ENCODE assay signal across 10 cellular contexts in the genomic region with DNA sequence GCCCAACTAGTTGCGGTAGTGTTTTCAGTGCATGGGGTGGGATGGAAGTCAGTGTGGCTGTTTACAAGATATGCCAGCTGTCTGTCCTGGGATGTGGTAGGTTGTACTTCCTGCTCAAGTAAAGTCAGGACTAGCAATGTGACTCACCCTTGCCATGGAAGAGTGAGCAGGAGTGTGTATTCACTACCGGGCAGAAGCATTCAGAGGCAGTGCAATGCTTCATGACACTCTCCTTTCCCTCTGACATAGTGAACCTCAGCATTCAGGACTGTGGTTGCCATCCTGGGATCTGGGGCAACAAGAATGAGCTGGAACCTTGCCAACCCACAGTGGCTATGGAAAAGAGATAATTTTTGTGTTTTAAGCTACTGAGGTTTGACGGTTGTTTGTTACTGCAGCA.
DNase-seq lines count a peak whose midpoint lies in the region; ATAC-seq and TF ChIP-seq lines count a peak whose summit lies in the region.
"Had no signal": no experiment of that assay in that cellular context is flagged by ENCODE, and none has a peak within 500 bp of the region (broad histone marks: within the 10 kb centered on the region; RNA-seq: fewer than 3 reads in every experiment).

No MANE protein-coding gene starts in this region.

- DNase-seq in EH (ENCODE audit: low read depth): peak; percentile 50
- peak; percentile 44 for DNase-seq in IMR-90
- DNase-seq in fibroblast of villous mesenchyme (ENCODE audit: low read depth): peak; percentile 30
- DNase-seq in activated T-helper 1 cell treated with anti-CD3 and anti-CD28 coated beads, Interleukin-12 subunit alpha, Interleukin-12 subunit beta, Interleukin-2, Interleukin-4 antibody, amounts not matched to agents 30 ng/mL and 10 ng/mL and 1 ng/mL, durations not matched to agents 14 hours and 24 hours and 36 hours (ENCODE audit: low spot score): no peak
- no peak for DNase-seq in NOMO-1 (lab: John Stamatoyannopoulos, UW; ENCODE audit: unreplicated experiment in 2 of 2)
- no peak for DNase-seq in activated CD8-positive, alpha-beta T cell treated with anti-CD3 and anti-CD28 coated beads, Interleukin-2, amount 10 ng/mL, durations not matched to agents 7 days and 5 days
- DNase-seq: CD8-positive, alpha-beta T cell had no signal

- dilution Hi-C loops in IMR-90 (cut with HindIII; ENCODE audit: low sequenced_read_pairs, unreplicated experiment): no loop called here

- CTCF ChIA-PET in IMR-90 (lab: Yijun Ruan, JAX): no interaction called here
- CTCF ChIA-PET in activated CD8-positive, alpha-beta T cell treated with anti-CD3 and anti-CD28 coated beads, Interleukin-2, amount 10 ng/mL, durations not matched to agents 7 days and 5 days (lab: Charles Lee): no interaction called here

- H3K36me3 ChIP-seq in IMR-90 (ENCODE audit: control insufficient read depth, insufficient read depth, low read length): no peaks in the 10 kb centered on the region

- H3K27me3 Mint-ChIP-seq in activated T-helper 1 cell treated with anti-CD3 and anti-CD28 coated beads, Interleukin-12 subunit alpha, Interleukin-12 subunit beta, Interleukin-2, Interleukin-4 antibody, amounts not matched to agents 30 ng/mL and 10 ng/mL and 1 ng/mL, durations not matched to agents 14 hours and 24 hours and 36 hours (ENCODE audit: insufficient read depth): peaks cover 3% of the 10 kb centered on the region
- no peaks in the 10 kb centered on the region for H3K27me3 Mint-ChIP-seq in activated CD8-positive, alpha-beta T cell treated with anti-CD3 and anti-CD28 coated beads, Interleukin-2, amount 10 ng/mL, durations not matched to agents 7 days and 5 days (ENCODE audit: low read depth)

- no peaks in the 10 kb centered on the region for H4K20me1 ChIP-seq in IMR-90 (ENCODE audit: insufficient read depth, low read length)

- H2AFZ ChIP-seq in IMR-90 (replicated peaks; ENCODE audit: low read length, poor library complexity): peak overlapping the region; percentile 77

- H4K5ac ChIP-seq in IMR-90 (ENCODE audit: low read depth, low read length): no peak overlapping the region

- H3K27me3 ChIP-seq in IMR-90 (ENCODE audit: control insufficient read depth, insufficient read depth, low read length): peaks cover 2% of the 10 kb centered on the region; the same call in 1 of the 2 replicates

- no peaks in the 10 kb centered on the region for H3K36me3 Mint-ChIP-seq in activated T-helper 1 cell treated with anti-CD3 and anti-CD28 coated beads, Interleukin-12 subunit alpha, Interleukin-12 subunit beta, Interleukin-2, Interleukin-4 antibody, amounts not matched to agents 30 ng/mL and 10 ng/mL and 1 ng/mL, durations not matched to agents 14 hours and 24 hours and 36 hours (ENCODE audit: low read depth)
- no peaks in the 10 kb centered on the region for H3K36me3 Mint-ChIP-seq in activated CD8-positive, alpha-beta T cell treated with anti-CD3 and anti-CD28 coated beads, Interleukin-2, amount 10 ng/mL, durations not matched to agents 7 days and 5 days (ENCODE audit: low read depth)
- H3K36me3 Mint-ChIP-seq: CD8-positive, alpha-beta T cell; memory B cell had no signal

- H3K4me3 Mint-ChIP-seq in activated T-helper 1 cell treated with anti-CD3 and anti-CD28 coated beads, Interleukin-12 subunit alpha, Interleukin-12 subunit beta, Interleukin-2, Interleukin-4 antibody, amounts not matched to agents 30 ng/mL and 10 ng/mL and 1 ng/mL, durations not matched to agents 14 hours and 24 hours and 36 hours: no peak overlapping the region
- H3K4me3 Mint-ChIP-seq in activated CD8-positive, alpha-beta T cell treated with anti-CD3 and anti-CD28 coated beads, Interleukin-2, amount 10 ng/mL, durations not matched to agents 7 days and 5 days: no peak overlapping the region
- H3K4me3 Mint-ChIP-seq: CD8-positive, alpha-beta T cell; memory B cell had no signal

- no peaks in the 10 kb centered on the region for H3K9me3 Mint-ChIP-seq in activated T-helper 1 cell treated with anti-CD3 and anti-CD28 coated beads, Interleukin-12 subunit alpha, Interleukin-12 subunit beta, Interleukin-2, Interleukin-4 antibody, amounts not matched to agents 30 ng/mL and 10 ng/mL and 1 ng/mL, durations not matched to agents 14 hours and 24 hours and 36 hours
- no peaks in the 10 kb centered on the region for H3K9me3 Mint-ChIP-seq in activated CD8-positive, alpha-beta T cell treated with anti-CD3 and anti-CD28 coated beads, Interleukin-2, amount 10 ng/mL, durations not matched to agents 7 days and 5 days (ENCODE audit: insufficient read depth)
- H3K9me3 Mint-ChIP-seq: CD8-positive, alpha-beta T cell had no signal

- H3K4me3 ChIP-seq in IMR-90 (ENCODE audit: insufficient read depth, low read depth, low read length) (no peak overlapping the region), fibroblast of villous mesenchyme (ENCODE audit: low read depth, low read length) (no peak overlapping the region)

- H2BK15ac ChIP-seq in IMR-90 (ENCODE audit: low read depth, low read length): no peak overlapping the region

- no CpG with 5 or more reads among the region's 3 CpGs for WGBS in IMR-90 (ENCODE audit: extremely low coverage in 2 of 2, insufficient read length in 1 of 2), 2 experiments

- no peak overlapping the region for H4K8ac ChIP-seq in IMR-90 (ENCODE audit: low read depth in 2 of 2, low read length in 2 of 2)

- no peak overlapping the region for H3K9ac ChIP-seq in IMR-90 (ENCODE audit: low read depth, low read length)

- no peak overlapping the region for H2BK120ac ChIP-seq in IMR-90 (ENCODE audit: low read depth, low read length)

- peaks cover 2% of the 10 kb centered on the region; the same call in 1 of the 2 replicates for H3K4me1 ChIP-seq in IMR-90 (ENCODE audit: control insufficient read depth, insufficient read depth, low read length)

- no peak overlapping the region for H2AK9ac ChIP-seq in IMR-90 (replicated peaks; ENCODE audit: low read depth, low read length, poor library complexity)

- H3K4me2 ChIP-seq in IMR-90 (ENCODE audit: low read depth, low read length): no peak overlapping the region

- no TSS peak for BruUV-seq in IMR-90 (replicated peaks; lab: Mats Ljungman, UMichigan)

- no peak overlapping the region for H3K56ac ChIP-seq in IMR-90 (ENCODE audit: extremely low read depth, insufficient read depth, low read length)

- H2BK5ac ChIP-seq in IMR-90 (ENCODE audit: low read depth, low read length, poor library complexity, severe bottlenecking): no peak overlapping the region

- no peak for TF ChIP-seq CTCF in IMR-90 (conservative IDR thresholded peaks at IDR 0.05; ENCODE audit: low read depth, low read length)
- TF ChIP-seq CTCF in fibroblast of villous mesenchyme (IDR thresholded peaks at IDR 0.05; ENCODE audit: insufficient read depth, low read depth, low read length): no peak

- no peak overlapping the region for H4K91ac ChIP-seq in IMR-90 (ENCODE audit: insufficient read depth, low read depth, low read length)

- ATAC-seq in GM21576 (IDR thresholded peaks at IDR 0.05; ENCODE audit: unreplicated experiment) (peak; percentile 62), IMR-90 (ENCODE audit: low read depth) (peak; percentile 63), HG03439 (IDR thresholded peaks at IDR 0.05; ENCODE audit: unreplicated experiment) (no peak)
- no peak for ATAC-seq in activated CD8-positive, alpha-beta T cell treated with anti-CD3 and anti-CD28 coated beads, Interleukin-2, amount 10 ng/mL, durations not matched to agents 7 days and 5 days
- ATAC-seq: CD8-positive, alpha-beta T cell had no signal

- H3K27ac Mint-ChIP-seq in activated T-helper 1 cell treated with anti-CD3 and anti-CD28 coated beads, Interleukin-12 subunit alpha, Interleukin-12 subunit beta, Interleukin-2, Interleukin-4 antibody, amounts not matched to agents 30 ng/mL and 10 ng/mL and 1 ng/mL, durations not matched to agents 14 hours and 24 hours and 36 hours: no peak overlapping the region
- H3K27ac Mint-ChIP-seq in activated CD8-positive, alpha-beta T cell treated with anti-CD3 and anti-CD28 coated beads, Interleukin-2, amount 10 ng/mL, durations not matched to agents 7 days and 5 days: no peak overlapping the region
- H3K27ac Mint-ChIP-seq: CD8-positive, alpha-beta T cell; memory B cell had no signal

- no peaks in the 10 kb centered on the region for H3K4me1 Mint-ChIP-seq in activated T-helper 1 cell treated with anti-CD3 and anti-CD28 coated beads, Interleukin-12 subunit alpha, Interleukin-12 subunit beta, Interleukin-2, Interleukin-4 antibody, amounts not matched to agents 30 ng/mL and 10 ng/mL and 1 ng/mL, durations not matched to agents 14 hours and 24 hours and 36 hours (ENCODE audit: low read depth)
- H3K4me1 Mint-ChIP-seq in activated CD8-positive, alpha-beta T cell treated with anti-CD3 and anti-CD28 coated beads, Interleukin-2, amount 10 ng/mL, durations not matched to agents 7 days and 5 days (ENCODE audit: low read depth): no peaks in the 10 kb centered on the region

- POLR2A ChIA-PET in IMR-90 (lab: Charles Lee; ENCODE audit: unreplicated experiment): no interaction called here
- POLR2A ChIA-PET in activated CD8-positive, alpha-beta T cell treated with anti-CD3 and anti-CD28 coated beads, Interleukin-2, amount 10 ng/mL, durations not matched to agents 7 days and 5 days (lab: Charles Lee): no interaction called here

- no peak overlapping the region for H3K18ac ChIP-seq in IMR-90 (ENCODE audit: low read depth, low read length)

- no peak overlapping the region for H3K14ac ChIP-seq in IMR-90 (replicated peaks; ENCODE audit: low read depth, low read length)

- no peaks in the 10 kb centered on the region for H3K9me3 ChIP-seq in IMR-90 (ENCODE audit: control insufficient read depth, insufficient read depth, low read length)

- intact Hi-C loops in IMR-90 (cut with micrococcal nuclease): no loop called here
- intact Hi-C loops in activated T-helper 1 cell treated with anti-CD3 and anti-CD28 coated beads, Interleukin-12 subunit alpha, Interleukin-12 subunit beta, Interleukin-2, Interleukin-4 antibody, amounts not matched to agents 30 ng/mL and 10 ng/mL and 1 ng/mL, durations not matched to agents 14 hours and 24 hours and 36 hours (cut with micrococcal nuclease): no loop called here

- no peaks in the 10 kb centered on the region for H3K9me1 ChIP-seq in IMR-90 (ENCODE audit: insufficient read depth, low read length)

- TF ChIP-seq POLR2A in IMR-90 (IDR thresholded peaks at IDR 0.05; ENCODE audit: low read depth, low read length): no peak

- no peaks in the 10 kb centered on the region for H3K79me1 ChIP-seq in IMR-90 (ENCODE audit: low read depth in 1 of 2, low read length in 2 of 2)

- H2BK20ac ChIP-seq in IMR-90 (ENCODE audit: low read depth, low read length): no peak overlapping the region

- H3K4ac ChIP-seq in IMR-90 (ENCODE audit: low read depth, low read length): no peak overlapping the region

- H3K23ac ChIP-seq in IMR-90 (ENCODE audit: low read depth, low read length): no peak overlapping the region

- no peak overlapping the region for H2AK5ac ChIP-seq in IMR-90 (ENCODE audit: low read depth, low read length)

- H3K27ac ChIP-seq in IMR-90 (ENCODE audit: insufficient read depth, low read length): no peak overlapping the region

- in situ Hi-C loops in IMR-90 (cut with MboI; ENCODE audit: low sequenced_read_pairs): no loop called here

- no peak for TF ChIP-seq RAD21 in IMR-90 (IDR thresholded peaks at IDR 0.05; ENCODE audit: low read length)

TF ChIP-seq in IMR-90, 13 proteins besides CTCF, POLR2A, EP300 and RAD21 (continues in another document):
- TF ChIP-seq RFX5 (IDR thresholded peaks at IDR 0.05; ENCODE audit: low read depth, low read length): no peak

Comparison
In these comparisons a context has a peak if more than half of its experiments do, and no peak if none do; other contexts are left out.
1. DNase-seq: peak in EH (single experiment), IMR-90 (single experiment) and fibroblast of villous mesenchyme (single experiment); none in activated T-helper 1 cell treated with anti-CD3 and anti-CD28 coated beads, Interleukin-12 subunit alpha, Interleukin-12 subunit beta, Interleukin-2, Interleukin-4 antibody, amounts not matched to agents 30 ng/mL and 10 ng/mL and 1 ng/mL, durations not matched to agents 14 hours and 24 hours and 36 hours (single experiment), NOMO-1 (0 of 2) and activated CD8-positive, alpha-beta T cell treated with anti-CD3 and anti-CD28 coated beads, Interleukin-2, amount 10 ng/mL, durations not matched to agents 7 days and 5 days (single experiment).
2. ATAC-seq: peak in GM21576 (single experiment) and IMR-90 (single experiment); none in activated CD8-positive, alpha-beta T cell treated with anti-CD3 and anti-CD28 coated beads, Interleukin-2, amount 10 ng/mL, durations not matched to agents 7 days and 5 days (single experiment) and HG03439 (single experiment).